In genomic region chr12:47742253-47742825, GRCh38 we compare ENCODE assay signal across 8 cellular contexts. TPM values are rescaled to one million over a fixed set of nuclear protein-coding genes. Genes with fewer than 3 reads are reported as not detected.
A peak's percentile ranks its signal among the peaks of the same experiment; 100 is the strongest.
DNase-seq lines count a peak whose midpoint lies in the region; ATAC-seq and TF ChIP-seq lines count a peak whose summit lies in the region.

No MANE protein-coding gene starts in this region.

- TF ChIP-seq CTCF in Peyer's patch (IDR thresholded peaks at IDR 0.05) (peak; percentile 90 to 96 (median 95)), glutamatergic neuron (IDR thresholded peaks at IDR 0.05; ENCODE audit: partially characterized antibody, unreplicated experiment) (peak; percentile 96)

- H3K27ac ChIP-seq in Peyer's patch, result peak overlapping the region in 1 of 4 donors; percentile 65

- DNase-seq in NCI-H748 (lab: John Stamatoyannopoulos, UW; ENCODE audit: unreplicated experiment), result peak; percentile 47
- no peak for DNase-seq in NCI-H748 treated with DMSO at 0.1 percent for 48 hours (lab: John Stamatoyannopoulos, UW)
- DNase-seq in Peyer's patch, result peak; percentile 73 to 87 (median 81)
- peak; percentile 65 for DNase-seq in activated T-helper 9 cell treated with anti-CD3 and anti-CD28 coated beads, Interleukin-2, amount 50 U/mL, for 16 hours (ENCODE audit: low read depth)
- peak; percentile 57 for DNase-seq in glutamatergic neuron
- peak; percentile 83 for DNase-seq in stimulated activated CD4-positive, alpha-beta T cell treated with anti-CD3 and anti-CD28 coated beads, Interleukin-15, amount 100 ng/mL, for 24 hours
- no peak for DNase-seq in NCI-H187 treated with DMSO at 0.1 percent for 48 hours (lab: John Stamatoyannopoulos, UW)

- no peaks in the 10 kb centered on the region for H3K36me3 Mint-ChIP-seq in glutamatergic neuron (ENCODE audit: unreplicated experiment)

- H3K27me3 ChIP-seq in Peyer's patch, result no peaks in the 10 kb centered on the region

- H3K4me1 Mint-ChIP-seq in glutamatergic neuron (ENCODE audit: low read depth, unreplicated experiment), result peaks cover 11% of the 10 kb centered on the region

- no peaks in the 10 kb centered on the region for H3K36me3 ChIP-seq in Peyer's patch

- H3K9me3 ChIP-seq in Peyer's patch, result no peaks in the 10 kb centered on the region

- H3K4me3 Mint-ChIP-seq in glutamatergic neuron (ENCODE audit: unreplicated experiment), result no peak overlapping the region

- H3K4me3 ChIP-seq in Peyer's patch, result no peak overlapping the region

- peaks cover 19% of the 10 kb centered on the region for H3K9me3 Mint-ChIP-seq in glutamatergic neuron (ENCODE audit: unreplicated experiment)

- no peak for TF ChIP-seq POLR2A in Peyer's patch (IDR thresholded peaks at IDR 0.05)

- no peak overlapping the region for H3K27ac Mint-ChIP-seq in glutamatergic neuron (ENCODE audit: unreplicated experiment)

- no peak for ATAC-seq in GM21723 (IDR thresholded peaks at IDR 0.05; ENCODE audit: unreplicated experiment)

- peaks cover 2 to 31% (median 24%) of the 10 kb centered on the region in 4 donors for H3K4me1 ChIP-seq in Peyer's patch

- peaks cover 16% of the 10 kb centered on the region for H3K27me3 Mint-ChIP-seq in glutamatergic neuron (ENCODE audit: unreplicated experiment)

RNA-seq across cellular contexts. Expression of gene RAPGEF3, which starts 16.3 kb away (rescaled TPM):
- total RNA-seq in Peyer's patch, result 10 to 100 TPM in 3 of 4 donors, 1 to 10 TPM in 1; 4.9 to 33.0 (median 16.9) TPM
- total RNA-seq in glutamatergic neuron (ENCODE audit: unreplicated experiment), result 0.81 TPM

RNA-seq across cellular contexts. Expression of gene ENDOU, which starts 17.0 kb away (rescaled TPM):
- total RNA-seq in Peyer's patch (not detected), glutamatergic neuron (ENCODE audit: unreplicated experiment) (not detected)

RNA-seq across cellular contexts. Expression of gene SLC48A1, which starts 30.7 kb away (rescaled TPM):
- total RNA-seq in Peyer's patch, result 10 to 100 TPM; 14.9 to 21.5 (median 15.9) TPM
- total RNA-seq in glutamatergic neuron (ENCODE audit: unreplicated experiment), result 15.7 TPM

RNA-seq across cellular contexts. Expression of gene RPAP3, which starts 36.5 kb away (rescaled TPM):
- 10 to 100 TPM in 3 of 4 donors, 1 to 10 TPM in 1; 5.4 to 33.8 (median 13.3) TPM for total RNA-seq in Peyer's patch
- total RNA-seq in glutamatergic neuron (ENCODE audit: unreplicated experiment), result 29.5 TPM

Comparison
In these comparisons a context has a peak if more than half of its experiments do, and no peak if none do; other contexts are left out.
1. DNase-seq: peak in NCI-H748 (single experiment), Peyer's patch (3 of 3), activated T-helper 9 cell treated with anti-CD3 and anti-CD28 coated beads, Interleukin-2, amount 50 U/mL, for 16 hours (single experiment), glutamatergic neuron (single experiment) and stimulated activated CD4-positive, alpha-beta T cell treated with anti-CD3 and anti-CD28 coated beads, Interleukin-15, amount 100 ng/mL, for 24 hours (single experiment); none in NCI-H748 treated with DMSO at 0.1 percent for 48 hours (single experiment) and NCI-H187 treated with DMSO at 0.1 percent for 48 hours (single experiment).